In genomic region chr5:180674253-180674592, GRCh38 we compare ENCODE assay signal across 11 cellular contexts. TPM values are rescaled to one million over a fixed set of nuclear protein-coding genes. Genes with fewer than 3 reads are reported as not detected.
DNase-seq lines count a peak whose midpoint lies in the region; ATAC-seq and TF ChIP-seq lines count a peak whose summit lies in the region.
"Not testable (repeated sequence)": the region's sequence is repeated elsewhere in the genome, so short reads cannot be mapped to it uniquely, and the experiment has no call there.
"Had no signal": no experiment of that assay in that cellular context is flagged by ENCODE, and none has a peak within 500 bp of the region (broad histone marks: within the 10 kb centered on the region; RNA-seq: fewer than 3 reads in every experiment).

No MANE protein-coding gene starts in this region.

- peaks cover 20% of the 10 kb centered on the region for H3K27me3 Mint-ChIP-seq in activated CD8-positive, alpha-beta T cell treated with anti-CD3 and anti-CD28 coated beads, Interleukin-2, amount 10 ng/mL, durations not matched to agents 7 days and 5 days (ENCODE audit: low read depth)
- peaks cover 16% of the 10 kb centered on the region for H3K27me3 Mint-ChIP-seq in stimulated activated naive CD8-positive, alpha-beta T cell treated with anti-CD3 and anti-CD28 coated beads, Interleukin-15, amount 100 ng/mL, for 72 hours

- H3K9me2 ChIP-seq in neural cell (ENCODE audit: insufficient read depth, low read length), result not testable (repeated sequence)

- H3K27me3 ChIP-seq in A673 (replicated peaks; ENCODE audit: insufficient read depth, low read depth, low read length, poor library complexity), result peaks cover 15% of the 10 kb centered on the region
- H3K27me3 ChIP-seq in breast epithelium, result peaks cover 0 to 18% of the 10 kb centered on the region in 2 donors
- peaks cover 28% of the 10 kb centered on the region for H3K27me3 ChIP-seq in foreskin keratinocyte
- H3K27me3 ChIP-seq in iPS-20b (ENCODE audit: insufficient read depth, low read length), result peaks cover 49% of the 10 kb centered on the region
- H3K27me3 ChIP-seq in neural cell (ENCODE audit: insufficient read depth, low read depth, low read length), result peaks cover 18% of the 10 kb centered on the region

- not testable (repeated sequence) for H3K27ac ChIP-seq in A673 (ENCODE audit: low read depth, low read length, poor library complexity, severe bottlenecking); breast epithelium; foreskin keratinocyte; iPS-20b (ENCODE audit: low read length); neural cell (ENCODE audit: low read length)

- H3K4me3 ChIP-seq in A673 (ENCODE audit: low read depth, low read length, poor library complexity, severe bottlenecking), result peak overlapping the region; percentile 19
- H3K4me3 ChIP-seq in breast epithelium, result peak overlapping the region in 2 of 3 donors; percentile 17 to 46
- H3K4me3 ChIP-seq in iPS-20b (ENCODE audit: low read length), result peak overlapping the region; percentile 69
- H3K4me3 ChIP-seq in neural cell (ENCODE audit: low read length), result peak overlapping the region; percentile 62

- POLR2A ChIA-PET in A673 (lab: Charles Lee; ENCODE audit: low non-redundant PET); activated CD8-positive, alpha-beta T cell treated with anti-CD3 and anti-CD28 coated beads, Interleukin-2, amount 10 ng/mL, durations not matched to agents 7 days and 5 days (lab: Charles Lee): not testable (repeated sequence)

- CTCF ChIA-PET in A673 (lab: Charles Lee), result not testable (repeated sequence)
- CTCF ChIA-PET in activated CD8-positive, alpha-beta T cell treated with anti-CD3 and anti-CD28 coated beads, Interleukin-2, amount 10 ng/mL, durations not matched to agents 7 days and 5 days (lab: Charles Lee), result interaction anchor here (1.4 kb wide), 1 partner anchor 44 kb away, joined by 5 read pairs; no protein-coding TSS in a partner anchor

- H3K9ac ChIP-seq in iPS-20b (ENCODE audit: low read depth, low read length) (0 out of 2 replicates have a peak overlapping the region, but pooled peaks have one; percentile 21), neural cell (ENCODE audit: low read length) (peak overlapping the region; percentile 54)

- not testable (repeated sequence) for H3K79me2 ChIP-seq in neural cell (replicated peaks; ENCODE audit: insufficient read depth, low read length)

- not testable (repeated sequence) for H4K20me1 ChIP-seq in neural cell (ENCODE audit: insufficient read depth)

- not testable (repeated sequence) for H3K9me3 ChIP-seq in A673 (ENCODE audit: low read depth, low read length, poor library complexity, severe bottlenecking); breast epithelium; iPS-20b (ENCODE audit: insufficient read depth, low read depth, low read length); neural cell (ENCODE audit: low read length)

- not testable (repeated sequence) for TF ChIP-seq POLR2A in breast epithelium (IDR thresholded peaks at IDR 0.05)

- DNase-seq in A673 (ENCODE audit: low spot score); activated CD8-positive, alpha-beta T cell treated with anti-CD3 and anti-CD28 coated beads, Interleukin-2, amount 10 ng/mL, durations not matched to agents 7 days and 5 days; breast epithelium (ENCODE audit: low spot score in 2 of 2); foreskin keratinocyte; stimulated activated naive CD8-positive, alpha-beta T cell treated with anti-CD3 and anti-CD28 coated beads, Interleukin-15, amount 100 ng/mL, for 72 hours: not testable (repeated sequence)

- peaks cover 15% of the 10 kb centered on the region for H3K4me1 Mint-ChIP-seq in activated CD8-positive, alpha-beta T cell treated with anti-CD3 and anti-CD28 coated beads, Interleukin-2, amount 10 ng/mL, durations not matched to agents 7 days and 5 days (ENCODE audit: low read depth)
- H3K4me1 Mint-ChIP-seq in stimulated activated naive CD8-positive, alpha-beta T cell treated with anti-CD3 and anti-CD28 coated beads, Interleukin-15, amount 100 ng/mL, for 72 hours, result peaks cover 25% of the 10 kb centered on the region

- not testable (repeated sequence) for H3K4me1 ChIP-seq in A673 (ENCODE audit: insufficient read depth, low read length, poor library complexity, severe bottlenecking); breast epithelium; foreskin keratinocyte; iPS-20b (ENCODE audit: insufficient read depth, low read length)

- not testable (repeated sequence) for H2AFZ ChIP-seq in neural cell (ENCODE audit: low read depth, low read length)

- not testable (repeated sequence) for H3K27ac Mint-ChIP-seq in activated CD8-positive, alpha-beta T cell treated with anti-CD3 and anti-CD28 coated beads, Interleukin-2, amount 10 ng/mL, durations not matched to agents 7 days and 5 days; stimulated activated naive CD8-positive, alpha-beta T cell treated with anti-CD3 and anti-CD28 coated beads, Interleukin-15, amount 100 ng/mL, for 72 hours

- not testable (repeated sequence) for BruUV-seq in A673 (replicated peaks; lab: Mats Ljungman, UMichigan)

- intact Hi-C loops in A673 (cut with micrococcal nuclease; ENCODE audit: unreplicated experiment), result not testable (repeated sequence)
- intact Hi-C loops in breast epithelium (cut with DNase I; ENCODE audit: low total_unique reads), result loop anchor here (5.0 kb wide), 1 partner anchor 247 kb away; no protein-coding TSS in a partner anchor

- not testable (repeated sequence) for TF ChIP-seq EP300 in neural cell (conservative IDR thresholded peaks at IDR 0.05; ENCODE audit: poor library complexity, severe bottlenecking)

- ATAC-seq in HG03457 (IDR thresholded peaks at IDR 0.05; ENCODE audit: unreplicated experiment) (peak; percentile 81), foreskin keratinocyte (peak; percentile 6)
- peak; percentile 33 for ATAC-seq in activated CD8-positive, alpha-beta T cell treated with anti-CD3 and anti-CD28 coated beads, Interleukin-2, amount 10 ng/mL, durations not matched to agents 7 days and 5 days
- peak; percentile 67 for ATAC-seq in stimulated activated naive CD8-positive, alpha-beta T cell treated with anti-CD3 and anti-CD28 coated beads, Interleukin-15, amount 100 ng/mL, for 72 hours

- H3F3A ChIP-seq in neural cell (ENCODE audit: insufficient read depth, low read length, poor library complexity, severe bottlenecking), result not testable (repeated sequence)

- not testable (repeated sequence) for H3K36me3 Mint-ChIP-seq in activated CD8-positive, alpha-beta T cell treated with anti-CD3 and anti-CD28 coated beads, Interleukin-2, amount 10 ng/mL, durations not matched to agents 7 days and 5 days (ENCODE audit: low read depth)

- not testable (repeated sequence) for H3K4me2 ChIP-seq in neural cell (ENCODE audit: low read length)

- not testable (repeated sequence) for TF ChIP-seq CTCF in A673 (conservative IDR thresholded peaks at IDR 0.05; ENCODE audit: low read depth, low read length); breast epithelium (IDR thresholded peaks at IDR 0.05); foreskin keratinocyte (conservative IDR thresholded peaks at IDR 0.05); neural cell (IDR thresholded peaks at IDR 0.05; ENCODE audit: poor library complexity, severe bottlenecking)

- not testable (repeated sequence) for H3K4me3 Mint-ChIP-seq in activated CD8-positive, alpha-beta T cell treated with anti-CD3 and anti-CD28 coated beads, Interleukin-2, amount 10 ng/mL, durations not matched to agents 7 days and 5 days
- peak overlapping the region in 1 of 2 donors; percentile 72 for H3K4me3 Mint-ChIP-seq in stimulated activated naive CD8-positive, alpha-beta T cell treated with anti-CD3 and anti-CD28 coated beads, Interleukin-15, amount 100 ng/mL, for 72 hours

- not testable (repeated sequence) for H3K36me3 ChIP-seq in A673 (ENCODE audit: insufficient read depth, low read length, poor library complexity, severe bottlenecking); breast epithelium; iPS-20b (ENCODE audit: insufficient read depth, low read depth, low read length); neural cell (ENCODE audit: insufficient read depth, low read length)

- not testable (repeated sequence) for TF ChIP-seq RAD21 in neural cell (conservative IDR thresholded peaks at IDR 0.05)

- H3K9me3 Mint-ChIP-seq in activated CD8-positive, alpha-beta T cell treated with anti-CD3 and anti-CD28 coated beads, Interleukin-2, amount 10 ng/mL, durations not matched to agents 7 days and 5 days (ENCODE audit: insufficient read depth); stimulated activated naive CD8-positive, alpha-beta T cell treated with anti-CD3 and anti-CD28 coated beads, Interleukin-15, amount 100 ng/mL, for 72 hours: not testable (repeated sequence)

RNA-seq across cellular contexts. Expression of gene FLT4, which starts 24.8 kb away (rescaled TPM):
- total RNA-seq in A673 (2021), result 8.6 and 10.1 TPM in 2 replicates
- 1 to 10 TPM in 1 of 2 experiments, under 1 TPM in 1; 0.90 to 1.6 TPM for total RNA-seq in activated CD8-positive, alpha-beta T cell treated with anti-CD3 and anti-CD28 coated beads, Interleukin-2, amount 10 ng/mL, durations not matched to agents 7 days and 5 days
- 10 to 100 TPM in 1 of 3 donors, 1 to 10 TPM in 2; 4.3 to 35.7 (median 7.9) TPM for total RNA-seq in breast epithelium
- total RNA-seq in foreskin keratinocyte, result 0.17 and 0.21 TPM in 2 replicates
- polyA plus RNA-seq in foreskin keratinocyte, result 0.06 and 0.21 TPM in 2 replicates
- 0.04 and 4.1 TPM in 2 replicates for polyA plus RNA-seq in neural cell
- polyA minus RNA-seq in neural cell, result 0.24 and 2.3 TPM in 2 replicates
- total RNA-seq: Caco-2, HepG2, RPMI7951 had no signal
- polyA plus RNA-seq: HepG2 had no signal

Comparison
In these comparisons a context has a peak if more than half of its experiments do, and no peak if none do; other contexts are left out.
1. H3K4me3 ChIP-seq: peak in every context shown above with its lines; median percentile 69 in iPS-20b; 62 in neural cell; 32 in breast epithelium; 19 in A673.
2. ATAC-seq: peak in every context shown above with its lines; median percentile 81 in HG03457; 67 in stimulated activated naive CD8-positive, alpha-beta T cell treated with anti-CD3 and anti-CD28 coated beads, Interleukin-15, amount 100 ng/mL, for 72 hours; 33 in activated CD8-positive, alpha-beta T cell treated with anti-CD3 and anti-CD28 coated beads, Interleukin-2, amount 10 ng/mL, durations not matched to agents 7 days and 5 days; 6 in foreskin keratinocyte.